10 cellular contexts compared by ENCODE assay signal in the genomic region with DNA sequence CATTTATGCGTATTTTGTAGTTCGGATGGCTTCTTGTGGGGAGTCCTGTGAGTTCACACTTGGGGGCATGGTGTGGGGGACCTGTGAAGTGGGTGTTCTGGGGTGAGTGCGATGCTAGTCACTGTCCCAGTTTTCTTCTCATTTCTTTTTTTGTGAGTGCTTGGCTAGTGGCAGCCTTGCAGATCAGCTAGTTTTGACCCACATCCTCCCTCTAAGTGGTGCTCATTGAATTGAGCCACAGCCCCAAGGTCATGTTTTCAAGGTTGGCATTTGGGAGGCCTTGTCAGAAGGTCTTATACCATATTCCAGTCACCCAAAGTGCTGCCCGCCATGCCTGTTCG. TPM values are rescaled to one million over a fixed set of nuclear protein-coding genes. Genes with fewer than 3 reads are reported as not detected.
DNase-seq lines count a peak whose midpoint lies in the region; ATAC-seq and TF ChIP-seq lines count a peak whose summit lies in the region.
"Had no signal": no experiment of that assay in that cellular context is flagged by ENCODE, and none has a peak within 500 bp of the region (broad histone marks: within the 10 kb centered on the region; RNA-seq: fewer than 3 reads in every experiment).

No MANE protein-coding gene starts in this region.

- peak; percentile 74 for DNase-seq in activated naive CD4-positive, alpha-beta T cell treated with Interleukin-2 at 50 U/mL for 16 hours
- no peak for DNase-seq in activated naive CD4-positive, alpha-beta T cell treated with anti-CD3 and anti-CD28 coated beads, Interleukin-2, amount 50 U/mL, for 16 hours
- peak; percentile 74 for DNase-seq in activated CD8-positive, alpha-beta memory T cell treated with anti-CD3 and anti-CD28 coated beads, Interleukin-2, amount 50 U/mL, for 48 hours
- no peak for DNase-seq in memory B cell (ENCODE audit: low spot score in 2 of 2)
- no peak for DNase-seq in thyroid gland
- no peak for DNase-seq in DMS114 treated with DMSO at 0.1 percent for 48 hours (lab: John Stamatoyannopoulos, UW; ENCODE audit: unreplicated experiment)
- no peak for DNase-seq in epidermal melanocyte (ENCODE audit: insufficient read length, low spot score)
- DNase-seq in cerebellar cortex (ENCODE audit: low spot score), result no peak

- no peaks in the 10 kb centered on the region for H3K27me3 Mint-ChIP-seq in memory B cell

- 90 to 92% methylated on average over 5 of the region's 5 CpGs for WGBS in thyroid gland, 2 donors

- no peak for ATAC-seq in memory B cell (ENCODE audit: low read depth)
- ATAC-seq: HCT116 had no signal

- H3K9me3 ChIP-seq in thyroid gland, result no peaks in the 10 kb centered on the region

- peaks cover 2% of the 10 kb centered on the region for H3K36me3 Mint-ChIP-seq in memory B cell

- no peaks in the 10 kb centered on the region for H3K27me3 ChIP-seq in thyroid gland

- H3K4me1 Mint-ChIP-seq in memory B cell, result peaks cover 47% of the 10 kb centered on the region

- peaks cover 43 to 67% of the 10 kb centered on the region in 2 donors for H3K4me1 ChIP-seq in thyroid gland

- intact Hi-C loops in thyroid gland (cut with DNase I), result no loop called here

- H3K36me3 ChIP-seq in thyroid gland, result no peaks in the 10 kb centered on the region

- no peak overlapping the region for H3K4me3 ChIP-seq in thyroid gland (replicated peaks in 1 of 3)

- no peak for TF ChIP-seq POLR2A in thyroid gland (IDR thresholded peaks at IDR 0.05)

- no peaks in the 10 kb centered on the region for H3K9me3 Mint-ChIP-seq in memory B cell
- H3K9me3 Mint-ChIP-seq: neural crest cell had no signal

- H3K4me3 Mint-ChIP-seq in memory B cell, result no peak overlapping the region
- H3K4me3 Mint-ChIP-seq: neural crest cell had no signal

- no peak for TF ChIP-seq CTCF in thyroid gland (IDR thresholded peaks at IDR 0.05)

- H3K27ac ChIP-seq in thyroid gland, result peak overlapping the region; percentile 81 to 84 (median 82)

- peak overlapping the region; percentile 87 for H3K27ac Mint-ChIP-seq in memory B cell

RNA-seq across cellular contexts. Expression of gene PTPRJ, which starts 31.7 kb away (rescaled TPM):
- 10 to 100 TPM; 45.4 to 81.9 (median 58.6) TPM for total RNA-seq in thyroid gland

Comparison
In these comparisons a context has a peak if more than half of its experiments do, and no peak if none do; other contexts are left out.
1. DNase-seq: peak in activated naive CD4-positive, alpha-beta T cell treated with Interleukin-2 at 50 U/mL for 16 hours (single experiment) and activated CD8-positive, alpha-beta memory T cell treated with anti-CD3 and anti-CD28 coated beads, Interleukin-2, amount 50 U/mL, for 48 hours (single experiment); none in activated naive CD4-positive, alpha-beta T cell treated with anti-CD3 and anti-CD28 coated beads, Interleukin-2, amount 50 U/mL, for 16 hours (single experiment), memory B cell (0 of 2), thyroid gland (0 of 2), DMS114 treated with DMSO at 0.1 percent for 48 hours (single experiment), epidermal melanocyte (single experiment) and cerebellar cortex (single experiment).